In genomic region chr19:56314018-56314583, GRCh38 we compare ENCODE assay signal across 8 cellular contexts. TPM values are rescaled to one million over a fixed set of nuclear protein-coding genes. Genes with fewer than 3 reads are reported as not detected.
DNase-seq lines count a peak whose midpoint lies in the region; ATAC-seq and TF ChIP-seq lines count a peak whose summit lies in the region.

No MANE protein-coding gene starts in this region.

- peak overlapping the region; percentile 88 for H3K4me3 ChIP-seq in GM12864 (ENCODE audit: low read depth, low read length)

- H3K27ac Mint-ChIP-seq in T-helper 17 cell = peak overlapping the region; percentile 97

- peaks cover 16% of the 10 kb centered on the region for H3K4me1 Mint-ChIP-seq in T-helper 17 cell

- H3K36me3 Mint-ChIP-seq in T-helper 17 cell (ENCODE audit: low read depth) = no peaks in the 10 kb centered on the region

- H3K27me3 ChIP-seq in foreskin keratinocyte = no peaks in the 10 kb centered on the region

- H3K9me3 ChIP-seq in T-helper 17 cell (ENCODE audit: control insufficient read depth, low read length, poor library complexity, severe bottlenecking) = no peaks in the 10 kb centered on the region

- ATAC-seq in HG03045 (IDR thresholded peaks at IDR 0.05; ENCODE audit: unreplicated experiment) = peak; percentile 1
- peak; percentile 69 for ATAC-seq in T-helper 17 cell
- no peak for ATAC-seq in foreskin keratinocyte

- DNase-seq in GM12864 (ENCODE audit: low read depth) = peak; percentile 13
- no peak for DNase-seq in T-helper 17 cell
- DNase-seq in foreskin keratinocyte = no peak
- DNase-seq in renal cortical epithelial cell (ENCODE audit: low read depth) = peak; percentile 41
- DNase-seq in stimulated activated CD4-positive, alpha-beta T cell treated with anti-CD3 and anti-CD28 coated beads, Interleukin-4, amount 100 ng/mL, for 1 hour = no peak
- no peak for DNase-seq in medulla oblongata (ENCODE audit: extremely low spot score)
- no peak for DNase-seq in activated CD4-positive, alpha-beta T cell treated with anti-CD3 and anti-CD28 coated beads for 4 hours

- no peaks in the 10 kb centered on the region for H3K27me3 Mint-ChIP-seq in T-helper 17 cell

- H3K4me1 ChIP-seq in foreskin keratinocyte = no peaks in the 10 kb centered on the region

- TF ChIP-seq CTCF in GM12864 (IDR thresholded peaks at IDR 0.05; ENCODE audit: low read depth, low read length, missing control alignments) (no peak), foreskin keratinocyte (conservative IDR thresholded peaks at IDR 0.05) (no peak)

- peak overlapping the region; percentile 97 for H3K27ac ChIP-seq in foreskin keratinocyte

- peak overlapping the region; percentile 93 for H3K4me3 Mint-ChIP-seq in T-helper 17 cell

RNA-seq across cellular contexts. Expression of gene ZSCAN5A, which starts 0.5 kb away (rescaled TPM):
- total RNA-seq in T-helper 17 cell (10 to 100 TPM in 1 of 2 donors, 1 to 10 TPM in 1; 9.1 to 11.1 TPM), foreskin keratinocyte (5.7 and 6.7 TPM in 2 replicates), renal cortical epithelial cell (4.7 and 5.7 TPM in 2 replicates)
- 4.1 TPM in 2 replicates for polyA plus RNA-seq in foreskin keratinocyte

RNA-seq across cellular contexts. Expression of gene EDDM13, which starts 41.6 kb away (rescaled TPM):
- total RNA-seq in T-helper 17 cell = not detected
- total RNA-seq in foreskin keratinocyte = 0.88 and 2.5 TPM in 2 replicates
- 1.6 and 4.7 TPM in 2 replicates for polyA plus RNA-seq in foreskin keratinocyte
- not detected in 2 replicates for total RNA-seq in renal cortical epithelial cell

Comparison
In these comparisons a context has a peak if more than half of its experiments do, and no peak if none do; other contexts are left out.
1. DNase-seq: peak in GM12864 (single experiment) and renal cortical epithelial cell (single experiment); none in T-helper 17 cell (0 of 3), foreskin keratinocyte (0 of 2), stimulated activated CD4-positive, alpha-beta T cell treated with anti-CD3 and anti-CD28 coated beads, Interleukin-4, amount 100 ng/mL, for 1 hour (single experiment), medulla oblongata (single experiment) and activated CD4-positive, alpha-beta T cell treated with anti-CD3 and anti-CD28 coated beads for 4 hours (0 of 2).